ENCODE assay signal across 1 cellular context in the genomic region with DNA sequence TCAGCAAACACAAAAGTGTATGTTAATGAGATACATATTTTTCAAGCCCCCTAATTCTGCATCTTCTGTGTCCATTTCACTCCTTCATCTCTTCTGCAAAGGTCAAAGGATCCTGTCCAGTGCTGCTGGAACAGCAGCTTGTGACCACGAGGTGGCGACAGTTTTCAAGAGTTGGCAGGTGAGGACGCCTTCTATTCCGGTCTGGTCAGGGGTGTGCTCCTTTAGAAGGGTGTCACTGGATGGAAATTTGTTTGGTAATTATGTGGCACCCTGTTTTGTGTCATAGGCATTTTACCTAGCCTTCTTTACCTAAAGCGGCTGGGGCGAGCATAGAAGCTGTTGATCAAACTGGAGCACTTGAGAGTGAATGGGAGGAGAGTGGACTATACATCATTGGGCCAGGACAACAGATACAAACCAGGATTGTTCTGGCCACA.
TF ChIP-seq lines count a peak whose summit lies in the region.

No MANE protein-coding gene starts in this region.

TF ChIP-seq in K562, 482 proteins besides CTCF, POLR2A, EP300 and RAD21 (continues in another document):
- TF ChIP-seq NR3C1 (CRISPR knock-in tag; IDR thresholded peaks at IDR 0.05): no peak
- peak; percentile 9; the same call in 1 of the 2 replicates for TF ChIP-seq BHLHE40 (IDR thresholded peaks at IDR 0.05; ENCODE audit: low read length)
- TF ChIP-seq SETDB1 (IDR thresholded peaks at IDR 0.05; ENCODE audit: low read length): no peak
- TF ChIP-seq TRIM24 (IDR thresholded peaks at IDR 0.05): no peak
- no peak for TF ChIP-seq BCL6 (CRISPR knock-in tag; IDR thresholded peaks at IDR 0.05)
- TF ChIP-seq HES1 (IDR thresholded peaks at IDR 0.05; ENCODE audit: low read depth): no peak
- TF ChIP-seq ELF2 (CRISPR knock-in tag; IDR thresholded peaks at IDR 0.05): no peak
- no peak for TF ChIP-seq SMARCA4 (IDR thresholded peaks at IDR 0.05)
- TF ChIP-seq XRCC5 (IDR thresholded peaks at IDR 0.05; ENCODE audit: low read depth, low read length): peak; percentile 66; the same call in 1 of the 2 replicates
- TF ChIP-seq ZFP36 (IDR thresholded peaks at IDR 0.05; ENCODE audit: low read depth, low read length, partially characterized antibody): peak; percentile 16
- TF ChIP-seq HNRNPUL1 (IDR thresholded peaks at IDR 0.05; ENCODE audit: low read length): no peak
- no peak for TF ChIP-seq NCOR1 (IDR thresholded peaks at IDR 0.05)
- TF ChIP-seq HCFC1 (IDR thresholded peaks at IDR 0.05; ENCODE audit: low read depth, low read length): 0 out of 2 replicates have a peak, but pooled peaks have one; percentile 22
- TF ChIP-seq TGIF2 (CRISPR knock-in tag; IDR thresholded peaks at IDR 0.05): no peak
- TF ChIP-seq NR2C2 (CRISPR knock-in tag; IDR thresholded peaks at IDR 0.05): peak; percentile 62; the same call in 1 of the 2 replicates
- peak; percentile 89 for TF ChIP-seq NR2C2 (tag; IDR thresholded peaks at IDR 0.05)
- TF ChIP-seq PRPF4 (IDR thresholded peaks at IDR 0.05; ENCODE audit: insufficient read depth, low read depth, low read length, poor library complexity, severe bottlenecking): no peak
- TF ChIP-seq, protein P1, sequence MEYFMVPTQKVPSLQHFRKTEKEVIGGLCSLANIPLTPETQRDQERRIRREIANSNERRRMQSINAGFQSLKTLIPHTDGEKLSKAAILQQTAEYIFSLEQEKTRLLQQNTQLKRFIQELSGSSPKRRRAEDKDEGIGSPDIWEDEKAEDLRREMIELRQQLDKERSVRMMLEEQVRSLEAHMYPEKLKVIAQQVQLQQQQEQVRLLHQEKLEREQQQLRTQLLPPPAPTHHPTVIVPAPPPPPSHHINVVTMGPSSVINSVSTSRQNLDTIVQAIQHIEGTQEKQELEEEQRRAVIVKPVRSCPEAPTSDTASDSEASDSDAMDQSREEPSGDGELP (CRISPR knock-in tag; IDR thresholded peaks at IDR 0.05; ENCODE audit: borderline replicate concordance): no peak
- no peak for TF ChIP-seq NELFE (IDR thresholded peaks at IDR 0.05; ENCODE audit: insufficient read depth, insufficient read length)
- TF ChIP-seq CCAR2 (IDR thresholded peaks at IDR 0.05; ENCODE audit: low read depth, low read length): no peak
- no peak for TF ChIP-seq ZBTB33 (CRISPR knock-in tag; IDR thresholded peaks at IDR 0.05)
- no peak for TF ChIP-seq MTF1 (CRISPR knock-in tag; IDR thresholded peaks at IDR 0.05; ENCODE audit: borderline replicate concordance)
- no peak for TF ChIP-seq GATAD2A (IDR thresholded peaks at IDR 0.05)
- TF ChIP-seq KLF16 (IDR thresholded peaks at IDR 0.05): no peak
- no peak for TF ChIP-seq ZNF280A (IDR thresholded peaks at IDR 0.05; ENCODE audit: low read depth, partially characterized antibody)
- peak; percentile 20 for TF ChIP-seq PRDM10 (IDR thresholded peaks at IDR 0.05; ENCODE audit: partially characterized antibody)
- no peak for TF ChIP-seq ZNF695 (CRISPR knock-in tag; IDR thresholded peaks at IDR 0.05)
- peak; percentile 27; the same call in 1 of the 2 replicates for TF ChIP-seq ELF1 (tag; IDR thresholded peaks at IDR 0.05)
- TF ChIP-seq CC2D1A (IDR thresholded peaks at IDR 0.05): peak; percentile 73; the same call in 1 of the 2 replicates
- TF ChIP-seq, protein P2, sequence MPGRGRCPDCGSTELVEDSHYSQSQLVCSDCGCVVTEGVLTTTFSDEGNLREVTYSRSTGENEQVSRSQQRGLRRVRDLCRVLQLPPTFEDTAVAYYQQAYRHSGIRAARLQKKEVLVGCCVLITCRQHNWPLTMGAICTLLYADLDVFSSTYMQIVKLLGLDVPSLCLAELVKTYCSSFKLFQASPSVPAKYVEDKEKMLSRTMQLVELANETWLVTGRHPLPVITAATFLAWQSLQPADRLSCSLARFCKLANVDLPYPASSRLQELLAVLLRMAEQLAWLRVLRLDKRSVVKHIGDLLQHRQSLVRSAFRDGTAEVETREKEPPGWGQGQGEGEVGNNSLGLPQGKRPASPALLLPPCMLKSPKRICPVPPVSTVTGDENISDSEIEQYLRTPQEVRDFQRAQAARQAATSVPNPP (IDR thresholded peaks at IDR 0.05; ENCODE audit: borderline replicate concordance, insufficient read depth, insufficient read length): no peak
- TF ChIP-seq, protein P3, sequence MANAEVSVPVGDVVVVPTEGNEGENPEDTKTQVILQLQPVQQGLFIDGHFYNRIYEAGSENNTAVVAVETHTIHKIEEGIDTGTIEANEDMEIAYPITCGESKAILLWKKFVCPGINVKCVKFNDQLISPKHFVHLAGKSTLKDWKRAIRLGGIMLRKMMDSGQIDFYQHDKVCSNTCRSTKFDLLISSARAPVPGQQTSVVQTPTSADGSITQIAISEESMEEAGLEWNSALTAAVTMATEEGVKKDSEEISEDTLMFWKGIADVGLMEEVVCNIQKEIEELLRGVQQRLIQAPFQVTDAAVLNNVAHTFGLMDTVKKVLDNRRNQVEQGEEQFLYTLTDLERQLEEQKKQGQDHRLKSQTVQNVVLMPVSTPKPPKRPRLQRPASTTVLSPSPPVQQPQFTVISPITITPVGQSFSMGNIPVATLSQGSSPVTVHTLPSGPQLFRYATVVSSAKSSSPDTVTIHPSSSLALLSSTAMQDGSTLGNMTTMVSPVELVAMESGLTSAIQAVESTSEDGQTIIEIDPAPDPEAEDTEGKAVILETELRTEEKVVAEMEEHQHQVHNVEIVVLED (CRISPR knock-in tag; IDR thresholded peaks at IDR 0.05): no peak
- TF ChIP-seq ETV6 (IDR thresholded peaks at IDR 0.05; ENCODE audit: borderline replicate concordance in 1 of 2, low read depth in 2 of 2, low read length in 1 of 2): no peak
- no peak for TF ChIP-seq ETV6 (CRISPR knock-in tag; IDR thresholded peaks at IDR 0.05; ENCODE audit: borderline replicate concordance)
- TF ChIP-seq STAG1 (CRISPR knock-in tag; IDR thresholded peaks at IDR 0.05; ENCODE audit: borderline replicate concordance): peak; percentile 44; the same call in 1 of the 2 replicates
- TF ChIP-seq NR2C1 (IDR thresholded peaks at IDR 0.05): peak; percentile 81
- peak; percentile 82 for TF ChIP-seq NR2C1 (tag; IDR thresholded peaks at IDR 0.05)
- TF ChIP-seq SMC3 (conservative IDR thresholded peaks at IDR 0.05; ENCODE audit: insufficient read depth, low read depth, low read length): peak; percentile 92
- TF ChIP-seq DEAF1 (CRISPR knock-in tag; IDR thresholded peaks at IDR 0.05): peak; percentile 94
- TF ChIP-seq SP1 (CRISPR knock-in tag; IDR thresholded peaks at IDR 0.05): no peak
